9 cellular contexts compared by ENCODE assay signal in the genomic region with DNA sequence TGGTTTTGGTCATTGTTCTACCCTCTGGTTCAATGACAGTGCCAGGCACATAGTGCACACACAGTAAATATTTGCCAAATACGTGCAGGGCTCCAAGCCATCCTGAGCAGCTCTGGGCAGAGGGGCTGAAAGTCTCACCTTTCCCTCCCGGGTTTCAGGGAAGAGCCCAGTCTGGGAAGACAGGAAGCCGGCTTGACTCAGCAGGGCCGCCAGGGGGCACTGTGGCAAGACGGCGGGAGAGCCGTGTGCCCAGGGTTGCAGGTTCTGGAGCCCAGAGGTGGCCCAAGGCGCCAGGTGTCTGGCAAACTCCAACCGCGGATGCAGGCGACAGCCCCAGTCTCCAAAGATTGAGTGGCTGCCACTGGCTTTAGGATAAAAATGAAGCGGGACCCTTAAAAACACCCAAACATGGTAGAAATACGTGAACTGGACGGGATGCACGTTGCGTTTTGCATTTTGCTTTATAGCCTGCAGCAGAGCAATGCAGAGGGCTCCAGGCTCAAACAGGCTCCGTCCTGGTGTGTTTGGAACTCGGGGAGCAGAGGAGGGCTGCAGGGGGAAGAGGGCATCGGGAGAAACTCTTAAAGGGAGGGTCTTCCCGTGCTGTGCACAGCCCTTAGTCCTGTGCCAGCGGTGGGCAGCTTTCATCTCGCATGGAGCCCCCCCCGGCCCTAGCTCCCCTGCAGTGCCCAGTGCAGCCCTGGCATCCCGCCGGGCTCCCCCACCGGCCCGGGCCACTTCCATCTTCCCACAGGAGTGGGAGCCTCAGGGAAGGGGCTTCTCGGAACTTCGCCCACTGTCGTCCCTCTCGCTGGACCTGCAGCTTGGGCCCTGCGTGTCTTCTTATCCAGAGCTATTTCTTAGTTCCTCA. TPM values are rescaled to one million over a fixed set of nuclear protein-coding genes. Genes with fewer than 3 reads are reported as not detected.
DNase-seq lines count a peak whose midpoint lies in the region; ATAC-seq and TF ChIP-seq lines count a peak whose summit lies in the region.
"Had no signal": no experiment of that assay in that cellular context is flagged by ENCODE, and none has a peak within 500 bp of the region (broad histone marks: within the 10 kb centered on the region; RNA-seq: fewer than 3 reads in every experiment).

No MANE protein-coding gene starts in this region.

- peaks cover 0 to 5% (median 0%) of the 10 kb centered on the region in 3 donors for H3K4me1 Mint-ChIP-seq in CD8-positive, alpha-beta memory T cell

- H3K36me3 ChIP-seq in CD8-positive, alpha-beta memory T cell (ENCODE audit: insufficient read depth, low read length) = no peaks in the 10 kb centered on the region
- no peaks in the 10 kb centered on the region for H3K36me3 ChIP-seq in mucosa of descending colon (ENCODE audit: low read depth)

- no peaks in the 10 kb centered on the region for H3K9me3 ChIP-seq in CD8-positive, alpha-beta memory T cell (ENCODE audit: low read length)
- H3K9me3 ChIP-seq in mucosa of descending colon = no peaks in the 10 kb centered on the region

- intact Hi-C loops in mucosa of descending colon (cut with DNase I, micrococcal nuclease) = no loop called here

- peak in 4 of 5 donors; percentile 7 to 25 (median 14) for DNase-seq in CD8-positive, alpha-beta memory T cell
- DNase-seq in H4 (ENCODE audit: low spot score) = peak; percentile 41
- DNase-seq in RPMI8226 = peak; percentile 31
- peak; percentile 47 for DNase-seq in dermis blood vessel endothelial cell
- peak in 2 of 3 donors; percentile 32 to 67 for DNase-seq in mucosa of descending colon
- no peak for DNase-seq in GDM1 (lab: John Stamatoyannopoulos, UW)

- CTCF ChIA-PET in CD8-positive, alpha-beta memory T cell (lab: Charles Lee) = interaction anchor here (0.6 to 2.6 kb wide), 8 partner anchors 9 to 750 kb away, joined by 3 to 12 read pairs (median 4); a partner anchor contains a TSS

- H3K36me3 Mint-ChIP-seq in CD8-positive, alpha-beta memory T cell = no peaks in the 10 kb centered on the region

- peak; percentile 80 for TF ChIP-seq CTCF in mucosa of descending colon (IDR thresholded peaks at IDR 0.05)

- H3K4me3 ChIP-seq in CD8-positive, alpha-beta memory T cell (ENCODE audit: low read length) = no peak overlapping the region
- no peak overlapping the region for H3K4me3 ChIP-seq in mucosa of descending colon

- no peaks in the 10 kb centered on the region for H3K27me3 ChIP-seq in CD8-positive, alpha-beta memory T cell (ENCODE audit: insufficient read depth, low read length, poor library complexity, severe bottlenecking)

- H3K4me3 Mint-ChIP-seq in CD8-positive, alpha-beta memory T cell = no peak overlapping the region

- ATAC-seq in mucosa of descending colon (peak; percentile 84), GM18498 (IDR thresholded peaks at IDR 0.05; ENCODE audit: unreplicated experiment) (no peak), HG03432 (IDR thresholded peaks at IDR 0.05; ENCODE audit: unreplicated experiment) (no peak)

- H3K9me3 Mint-ChIP-seq in CD8-positive, alpha-beta memory T cell = no peaks in the 10 kb centered on the region

- H3K4me1 ChIP-seq in CD8-positive, alpha-beta memory T cell (ENCODE audit: insufficient read depth, low read length) = no peaks in the 10 kb centered on the region
- H3K4me1 ChIP-seq in mucosa of descending colon (ENCODE audit: low read depth) = peaks cover 16% of the 10 kb centered on the region

- no peak overlapping the region for H3K27ac ChIP-seq in CD8-positive, alpha-beta memory T cell (ENCODE audit: low read depth, low read length)

- H3K27ac Mint-ChIP-seq in CD8-positive, alpha-beta memory T cell = peak overlapping the region in 1 of 8 donors; percentile 8

- POLR2A ChIA-PET in CD8-positive, alpha-beta memory T cell (lab: Charles Lee) = no interaction called here

- H3K27me3 Mint-ChIP-seq in CD8-positive, alpha-beta memory T cell = peaks cover 17 to 26% of the 10 kb centered on the region in 2 donors

RNA-seq across cellular contexts. Expression of a gene that starts 10.7 kb away (rescaled TPM):
- total RNA-seq in CD8-positive, alpha-beta memory T cell = not detected
- polyA plus RNA-seq in CD8-positive, alpha-beta memory T cell = not detected
- total RNA-seq in H4 (2014; rRNA removed; shearing (Covaris generic)) = not detected in 2 replicates
- total RNA-seq in dermis blood vessel endothelial cell (not detected in 2 replicates), mucosa of descending colon (1 to 10 TPM in 1 of 3 donors, under 1 TPM in 2; 0.32 to 1.6 (median 0.75) TPM)
- total RNA-seq: temporal lobe had no signal

RNA-seq across cellular contexts. Expression of a gene that starts 18.4 kb away (rescaled TPM):
- total RNA-seq in CD8-positive, alpha-beta memory T cell = not detected
- not detected for polyA plus RNA-seq in CD8-positive, alpha-beta memory T cell
- total RNA-seq in H4 (2014; rRNA removed; shearing (Covaris generic)) = not detected in 2 replicates
- total RNA-seq in dermis blood vessel endothelial cell (not detected in 2 replicates), mucosa of descending colon (not detected)

RNA-seq across cellular contexts. Expression of a gene that starts 32.0 kb away (rescaled TPM):
- not detected for total RNA-seq in CD8-positive, alpha-beta memory T cell
- polyA plus RNA-seq in CD8-positive, alpha-beta memory T cell = not detected
- total RNA-seq in H4 (2014; rRNA removed; shearing (Covaris generic)) = not detected in 2 replicates
- not detected in 2 replicates for total RNA-seq in dermis blood vessel endothelial cell
- not detected for total RNA-seq in mucosa of descending colon
- total RNA-seq: temporal lobe had no signal

RNA-seq across cellular contexts. Expression of a gene that starts 42.2 kb away (rescaled TPM):
- not detected for total RNA-seq in CD8-positive, alpha-beta memory T cell
- polyA plus RNA-seq in CD8-positive, alpha-beta memory T cell = 0.46 TPM
- total RNA-seq in H4 (2014; rRNA removed; shearing (Covaris generic)) = not detected in 2 replicates
- total RNA-seq in dermis blood vessel endothelial cell = not detected in 2 replicates
- not detected for total RNA-seq in mucosa of descending colon
- total RNA-seq: temporal lobe had no signal

RNA-seq across cellular contexts. Expression of a gene that starts 55.2 kb away (rescaled TPM):
- total RNA-seq in CD8-positive, alpha-beta memory T cell = not detected
- not detected for polyA plus RNA-seq in CD8-positive, alpha-beta memory T cell
- not detected in 2 replicates for total RNA-seq in H4 (2014; rRNA removed; shearing (Covaris generic))
- total RNA-seq in dermis blood vessel endothelial cell (not detected in 2 replicates), mucosa of descending colon (not detected)
- total RNA-seq: temporal lobe had no signal
